Comparison of ENCODE assay signal across 10 cellular contexts in the genomic region with DNA sequence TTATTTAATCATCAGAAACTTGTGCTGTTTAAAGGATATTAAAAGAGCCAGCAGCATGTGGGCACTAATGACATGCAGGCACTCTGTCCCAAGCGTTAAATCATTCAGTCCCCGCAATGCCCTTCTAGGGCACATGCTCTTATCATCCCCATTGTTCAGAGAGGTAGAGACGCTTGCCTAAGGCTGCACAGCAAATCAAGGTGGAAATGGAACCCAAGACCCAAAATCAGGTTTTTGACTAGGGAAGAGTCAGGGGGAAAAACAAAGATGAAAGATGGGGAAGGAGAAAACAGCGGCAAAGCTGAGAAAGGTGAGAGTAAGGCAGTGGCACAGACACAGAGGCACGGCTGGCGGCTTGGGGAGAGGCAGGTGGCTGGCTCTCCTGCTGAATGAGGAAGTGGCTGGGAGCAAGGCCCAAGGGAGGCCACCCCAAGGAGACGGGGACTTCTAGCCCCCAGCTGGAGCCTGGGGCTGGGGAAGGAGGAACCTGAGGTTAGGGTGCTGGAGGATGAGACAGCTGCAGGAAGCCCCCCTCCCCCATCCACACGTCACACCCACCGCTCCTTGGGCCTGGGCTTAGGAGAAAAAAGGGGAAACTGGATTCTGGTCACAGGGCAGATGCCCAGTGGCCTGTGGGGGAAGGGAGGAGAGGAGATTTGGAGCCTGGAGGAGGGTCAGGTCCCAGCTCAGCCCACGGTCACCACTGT.
DNase-seq lines count a peak whose midpoint lies in the region; ATAC-seq lines count a peak whose summit lies in the region.
"Had no signal": no experiment of that assay in that cellular context is flagged by ENCODE, and none has a peak within 500 bp of the region (broad histone marks: within the 10 kb centered on the region; RNA-seq: fewer than 3 reads in every experiment).

No MANE protein-coding gene starts in this region.

- DNase-seq in amygdala (lab: John Stamatoyannopoulos, UW) (peak in 33 of 56 donors; percentile 9 to 67 (median 41)), COLO668 (lab: John Stamatoyannopoulos, UW; ENCODE audit: unreplicated experiment) (no peak)
- DNase-seq in effector CD4-positive, alpha-beta T cell, result no peak
- DNase-seq: NK-92 treated with Interleukin-12 subunit alpha and Interleukin-12 subunit beta, amount 100 ng/mL, for 24 hours had no signal

- H3K4me2 ChIP-seq in BLaER1 treated with 17β-estradiol and CSF1 and Interleukin-3, amounts not matched to agents 10 nM and 100 nM, result peak overlapping the region; percentile 87 to 100 (median 97)

- H3K27ac ChIP-seq in BLaER1 treated with 17β-estradiol and CSF1 and Interleukin-3, amounts not matched to agents 10 nM and 100 nM, result peak overlapping the region; percentile 85 to 99 (median 97)
- peak overlapping the region; percentile 48 to 72 for H3K27ac ChIP-seq in mucosa of rectum (ENCODE audit: low read depth in 2 of 2, low read length in 2 of 2)
- H3K27ac ChIP-seq: epithelial cell of prostate had no signal

- H3K9me3 ChIP-seq in BLaER1 treated with 17β-estradiol and CSF1 and Interleukin-3, amounts not matched to agents 10 nM and 100 nM (replicated peaks in 1 of 11), result no peaks in the 10 kb centered on the region
- no peaks in the 10 kb centered on the region for H3K9me3 ChIP-seq in mucosa of rectum (ENCODE audit: control insufficient read depth in 2 of 2, low read length in 2 of 2)

- H3K4me1 ChIP-seq in BLaER1 treated with 17β-estradiol and CSF1 and Interleukin-3, amounts not matched to agents 10 nM and 100 nM, result peaks cover 70 to 99% (median 93%) of the 10 kb centered on the region in 10 experiments
- peaks cover 2% of the 10 kb centered on the region in 2 donors for H3K4me1 ChIP-seq in mucosa of rectum (ENCODE audit: control insufficient read depth in 2 of 2, insufficient read depth in 2 of 2, low read length in 2 of 2)

- peak overlapping the region; percentile 72 to 90 (median 86) for H3K9ac ChIP-seq in BLaER1 treated with 17β-estradiol and CSF1 and Interleukin-3, amounts not matched to agents 10 nM and 100 nM
- no peak overlapping the region for H3K9ac ChIP-seq in mucosa of rectum (ENCODE audit: low read depth in 1 of 2, low read length in 2 of 2)

- ATAC-seq in HG02763 (IDR thresholded peaks at IDR 0.05; ENCODE audit: unreplicated experiment) (peak; percentile 41), GM18870 (IDR thresholded peaks at IDR 0.05; ENCODE audit: unreplicated experiment) (no peak), HG02973 (IDR thresholded peaks at IDR 0.05; ENCODE audit: unreplicated experiment) (no peak)

- no peaks in the 10 kb centered on the region for H4K20me1 ChIP-seq in BLaER1 treated with 17β-estradiol and CSF1 and Interleukin-3, amounts not matched to agents 10 nM and 100 nM

- no peaks in the 10 kb centered on the region for H3K27me3 ChIP-seq in BLaER1 treated with 17β-estradiol and CSF1 and Interleukin-3, amounts not matched to agents 10 nM and 100 nM
- no peaks in the 10 kb centered on the region for H3K27me3 ChIP-seq in mucosa of rectum (ENCODE audit: control insufficient read depth in 2 of 2, insufficient read depth in 2 of 2, low read length in 2 of 2)

- H3K4me3 ChIP-seq in BLaER1 treated with 17β-estradiol and CSF1 and Interleukin-3, amounts not matched to agents 10 nM and 100 nM, result peak overlapping the region in 9 of 10 experiments; percentile 29 to 94 (median 46); a peak in 14 of 20 replicates
- no peak overlapping the region for H3K4me3 ChIP-seq in mucosa of rectum (ENCODE audit: low read length in 2 of 2)

- peaks cover 0 to 35% (median 0%) of the 10 kb centered on the region in 11 experiments; a peak in 5 of 22 replicates for H3K36me3 ChIP-seq in BLaER1 treated with 17β-estradiol and CSF1 and Interleukin-3, amounts not matched to agents 10 nM and 100 nM
- no peaks in the 10 kb centered on the region for H3K36me3 ChIP-seq in mucosa of rectum (ENCODE audit: control insufficient read depth in 2 of 2, insufficient read depth in 2 of 2, low read length in 2 of 2)

Comparison
In these comparisons a context has a peak if more than half of its experiments do, and no peak if none do; other contexts are left out.
1. H3K4me3 ChIP-seq: peak in BLaER1 treated with 17β-estradiol and CSF1 and Interleukin-3, amounts not matched to agents 10 nM and 100 nM (9 of 10); none in mucosa of rectum (0 of 2).
2. H3K9ac ChIP-seq: peak in BLaER1 treated with 17β-estradiol and CSF1 and Interleukin-3, amounts not matched to agents 10 nM and 100 nM (11 of 11); none in mucosa of rectum (0 of 2).
3. DNase-seq: peak in amygdala (33 of 56); none in COLO668 (single experiment) and effector CD4-positive, alpha-beta T cell (single experiment).